1 cellular context compared by ENCODE assay signal in the genomic region with DNA sequence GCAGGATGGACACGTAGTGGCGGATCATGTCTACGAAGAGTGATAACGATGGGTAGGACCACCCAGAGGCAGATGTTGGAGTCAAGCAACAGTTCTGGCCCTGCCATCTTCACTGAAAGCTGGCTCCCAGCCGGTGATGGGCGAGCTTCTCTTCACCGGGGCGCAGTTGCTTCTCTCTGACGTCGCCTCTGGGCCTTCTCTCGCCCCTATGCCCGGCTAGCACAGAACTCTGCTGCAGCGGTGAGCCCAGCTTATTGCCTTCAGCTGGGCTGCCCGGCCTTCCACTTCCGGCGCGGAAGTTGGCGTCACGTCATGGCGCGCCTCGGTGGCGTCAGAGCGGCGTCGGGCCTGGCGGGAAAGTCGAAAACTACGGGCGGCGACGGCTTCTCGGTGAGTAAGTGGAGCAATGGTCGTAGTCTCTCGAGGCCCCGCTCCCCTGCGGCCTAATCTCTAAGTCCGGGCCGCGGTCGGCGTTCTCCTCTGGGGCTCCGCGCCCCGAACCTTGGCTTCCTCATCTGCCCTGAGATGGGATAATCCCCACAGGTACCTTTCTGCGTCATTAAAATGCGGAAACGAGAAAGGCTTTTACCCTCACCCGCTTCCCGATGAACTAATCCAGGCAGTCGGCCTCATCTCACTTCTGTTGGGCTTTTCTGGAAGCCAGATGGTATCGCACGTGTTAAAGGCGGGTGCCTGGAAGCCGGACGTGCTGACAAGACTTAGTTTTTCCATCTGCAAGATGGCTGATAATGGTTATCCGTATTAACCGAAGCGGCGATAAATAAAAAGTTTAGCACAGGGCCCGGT.
TF ChIP-seq lines count a peak whose summit lies in the region.

Gene FANCD2 (plus strand): TSS at position 354 of the 807 bp plus-strand sequence. CDS start 2,221 bp downstream, outside the sequence.

TF ChIP-seq in GM23338, 12 proteins besides CTCF, POLR2A, EP300 and RAD21 (continued from another document):
- TF ChIP-seq, protein P1, sequence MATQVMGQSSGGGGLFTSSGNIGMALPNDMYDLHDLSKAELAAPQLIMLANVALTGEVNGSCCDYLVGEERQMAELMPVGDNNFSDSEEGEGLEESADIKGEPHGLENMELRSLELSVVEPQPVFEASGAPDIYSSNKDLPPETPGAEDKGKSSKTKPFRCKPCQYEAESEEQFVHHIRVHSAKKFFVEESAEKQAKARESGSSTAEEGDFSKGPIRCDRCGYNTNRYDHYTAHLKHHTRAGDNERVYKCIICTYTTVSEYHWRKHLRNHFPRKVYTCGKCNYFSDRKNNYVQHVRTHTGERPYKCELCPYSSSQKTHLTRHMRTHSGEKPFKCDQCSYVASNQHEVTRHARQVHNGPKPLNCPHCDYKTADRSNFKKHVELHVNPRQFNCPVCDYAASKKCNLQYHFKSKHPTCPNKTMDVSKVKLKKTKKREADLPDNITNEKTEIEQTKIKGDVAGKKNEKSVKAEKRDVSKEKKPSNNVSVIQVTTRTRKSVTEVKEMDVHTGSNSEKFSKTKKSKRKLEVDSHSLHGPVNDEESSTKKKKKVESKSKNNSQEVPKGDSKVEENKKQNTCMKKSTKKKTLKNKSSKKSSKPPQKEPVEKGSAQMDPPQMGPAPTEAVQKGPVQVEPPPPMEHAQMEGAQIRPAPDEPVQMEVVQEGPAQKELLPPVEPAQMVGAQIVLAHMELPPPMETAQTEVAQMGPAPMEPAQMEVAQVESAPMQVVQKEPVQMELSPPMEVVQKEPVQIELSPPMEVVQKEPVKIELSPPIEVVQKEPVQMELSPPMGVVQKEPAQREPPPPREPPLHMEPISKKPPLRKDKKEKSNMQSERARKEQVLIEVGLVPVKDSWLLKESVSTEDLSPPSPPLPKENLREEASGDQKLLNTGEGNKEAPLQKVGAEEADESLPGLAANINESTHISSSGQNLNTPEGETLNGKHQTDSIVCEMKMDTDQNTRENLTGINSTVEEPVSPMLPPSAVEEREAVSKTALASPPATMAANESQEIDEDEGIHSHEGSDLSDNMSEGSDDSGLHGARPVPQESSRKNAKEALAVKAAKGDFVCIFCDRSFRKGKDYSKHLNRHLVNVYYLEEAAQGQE (IDR thresholded peaks at IDR 0.05; ENCODE audit: unreplicated experiment) = peak; percentile 23
- TF ChIP-seq EZH2 (IDR thresholded peaks at IDR 0.05; ENCODE audit: low read depth, unreplicated experiment) = no peak
- TF ChIP-seq EZH2phosphoT487 (IDR thresholded peaks at IDR 0.05; ENCODE audit: unreplicated experiment) = no peak
- peak; percentile 90 for TF ChIP-seq ETS1 (IDR thresholded peaks at IDR 0.05)
- no peak for TF ChIP-seq STAT1 (IDR thresholded peaks at IDR 0.05; ENCODE audit: unreplicated experiment)
- peak; percentile 96 for TF ChIP-seq POLR2AphosphoS5 (IDR thresholded peaks at IDR 0.05; ENCODE audit: low read depth)
- no peak for TF ChIP-seq ZNF331 (CRISPR knock-in tag; IDR thresholded peaks at IDR 0.05; ENCODE audit: low read depth)
- TF ChIP-seq JUNB (IDR thresholded peaks at IDR 0.05; ENCODE audit: unreplicated experiment) = no peak
- no peak for TF ChIP-seq ZNF114 (CRISPR knock-in tag; IDR thresholded peaks at IDR 0.05)
